Comparison of ENCODE assay signal across 8 cellular contexts in genomic region chr1:22143065-22143514, GRCh38. TPM values are rescaled to one million over a fixed set of nuclear protein-coding genes. Genes with fewer than 3 reads are reported as not detected.
DNase-seq lines count a peak whose midpoint lies in the region; ATAC-seq and TF ChIP-seq lines count a peak whose summit lies in the region.

WNT4 (minus strand) TSS chr1:22143097; CDS start chr1:22142922, 175 bp downstream.

- peaks cover 83% of the 10 kb centered on the region for H3K27me3 Mint-ChIP-seq in dendritic cell treated with granulocyte-macrophage colony-stimulating factor and Interleukin-4, amounts not matched to agents 40 ng/mL and 50 ng/mL, for 4 days

- DNase-seq in AG08396 (ENCODE audit: low spot score) (peak; percentile 77), GM13976 (ENCODE audit: low spot score) (peak; percentile 88), SJSA1 (ENCODE audit: low read depth in 1 of 2, low spot score in 2 of 2) (no peak), lower lobe of right lung (peak; percentile 64), tibial nerve (ENCODE audit: low spot score in 2 of 2) (no peak), cerebellar cortex (ENCODE audit: low spot score) (no peak)

- peaks cover 10% of the 10 kb centered on the region for H3K4me1 ChIP-seq in SJSA1 (replicated peaks)
- peaks cover 18% of the 10 kb centered on the region for H3K4me1 ChIP-seq in lower lobe of right lung
- peaks cover 0 to 19% (median 8%) of the 10 kb centered on the region in 4 donors for H3K4me1 ChIP-seq in tibial nerve

- no peaks in the 10 kb centered on the region for H3K9me3 Mint-ChIP-seq in dendritic cell treated with granulocyte-macrophage colony-stimulating factor and Interleukin-4, amounts not matched to agents 40 ng/mL and 50 ng/mL, for 4 days

- no peak for TF ChIP-seq CTCF in GM13976 (IDR thresholded peaks at IDR 0.05; ENCODE audit: borderline replicate concordance, control extremely low read depth, extremely low read depth, insufficient read depth, missing control alignments)
- no peak for TF ChIP-seq CTCF in lower lobe of right lung (IDR thresholded peaks at IDR 0.05)
- TF ChIP-seq CTCF in tibial nerve (IDR thresholded peaks at IDR 0.05), result peak in 2 of 5 experiments; percentile 17 to 36

- intact Hi-C loops in dendritic cell treated with granulocyte-macrophage colony-stimulating factor and Interleukin-4, amounts not matched to agents 40 ng/mL and 50 ng/mL, for 4 days (cut with micrococcal nuclease), result no loop called here
- intact Hi-C loops in lower lobe of right lung (cut with DNase I), result no loop called here

- in situ Hi-C loops in GM13976 (cut with MboI; ENCODE audit: low sequenced_read_pairs, unreplicated experiment), result loop anchor here (25.0 kb wide), 1 partner anchor 494 kb away; the partner anchor contains the start of genes C1QA and C1QC

- no peak within 1 kb of the TSS for H3K27ac Mint-ChIP-seq in dendritic cell treated with granulocyte-macrophage colony-stimulating factor and Interleukin-4, amounts not matched to agents 40 ng/mL and 50 ng/mL, for 4 days

- ATAC-seq in lower lobe of right lung (peak; percentile 82 to 86), GM18861 (IDR thresholded peaks at IDR 0.05; ENCODE audit: unreplicated experiment) (no peak)

- peak within 1 kb of the TSS; percentile 55 for H3K4me3 Mint-ChIP-seq in dendritic cell treated with granulocyte-macrophage colony-stimulating factor and Interleukin-4, amounts not matched to agents 40 ng/mL and 50 ng/mL, for 4 days

- no peaks in the 10 kb centered on the region for H3K36me3 Mint-ChIP-seq in dendritic cell treated with granulocyte-macrophage colony-stimulating factor and Interleukin-4, amounts not matched to agents 40 ng/mL and 50 ng/mL, for 4 days (ENCODE audit: low read depth)

- WGBS in tibial nerve, 2 donors, result no CpG with 5 or more reads among the region's 67 CpGs

- peaks cover 62% of the 10 kb centered on the region for H3K27me3 ChIP-seq in SJSA1 (replicated peaks)
- peaks cover 46% of the 10 kb centered on the region for H3K27me3 ChIP-seq in lower lobe of right lung (ENCODE audit: low read depth)
- H3K27me3 ChIP-seq in tibial nerve, result peaks cover 0 to 72% of the 10 kb centered on the region in 2 donors

- H3K4me3 ChIP-seq in SJSA1, result peak within 1 kb of the TSS; percentile 24
- H3K4me3 ChIP-seq in lower lobe of right lung, result peak within 1 kb of the TSS; percentile 60
- peak within 1 kb of the TSS; percentile 19 to 55 (median 38) for H3K4me3 ChIP-seq in tibial nerve

- no peak for TF ChIP-seq POLR2A in tibial nerve (IDR thresholded peaks at IDR 0.05)

- H3K9me3 ChIP-seq in SJSA1 (replicated peaks) (no peaks in the 10 kb centered on the region), lower lobe of right lung (no peaks in the 10 kb centered on the region), tibial nerve (no peaks in the 10 kb centered on the region)

- H3K4me1 Mint-ChIP-seq in dendritic cell treated with granulocyte-macrophage colony-stimulating factor and Interleukin-4, amounts not matched to agents 40 ng/mL and 50 ng/mL, for 4 days (ENCODE audit: low read depth), result peaks cover 5% of the 10 kb centered on the region

- TF ChIP-seq EP300 in tibial nerve (IDR thresholded peaks at IDR 0.05), result no peak

- H3K36me3 ChIP-seq in SJSA1 (no peaks in the 10 kb centered on the region), lower lobe of right lung (no peaks in the 10 kb centered on the region), tibial nerve (no peaks in the 10 kb centered on the region)

- H3K27ac ChIP-seq in SJSA1 (no peak within 1 kb of the TSS), lower lobe of right lung (no peak within 1 kb of the TSS), tibial nerve (no peak within 1 kb of the TSS)

RNA-seq across cellular contexts. Expression of gene WNT4, which starts in this region (rescaled TPM):
- not detected in 2 replicates for total RNA-seq in SJSA1 (2014; rRNA removed; shearing (Covaris generic))
- total RNA-seq in lower lobe of right lung (3.8 TPM), tibial nerve (under 1 TPM in 3 of 4 donors, not detected in 1; under 0.01 to 0.63 (median 0.20) TPM)

Comparison
In these comparisons a context has a peak if more than half of its experiments do, and no peak if none do; other contexts are left out.
1. DNase-seq: peak in AG08396 (single experiment), GM13976 (single experiment) and lower lobe of right lung (single experiment); none in SJSA1 (0 of 2), tibial nerve (0 of 2) and cerebellar cortex (single experiment).
2. Peak in every context shown above with its lines, with median percentiles within 50 percentile points of each other: H3K4me3 ChIP-seq.